30 cellular contexts compared by ENCODE assay signal in the genomic region with DNA sequence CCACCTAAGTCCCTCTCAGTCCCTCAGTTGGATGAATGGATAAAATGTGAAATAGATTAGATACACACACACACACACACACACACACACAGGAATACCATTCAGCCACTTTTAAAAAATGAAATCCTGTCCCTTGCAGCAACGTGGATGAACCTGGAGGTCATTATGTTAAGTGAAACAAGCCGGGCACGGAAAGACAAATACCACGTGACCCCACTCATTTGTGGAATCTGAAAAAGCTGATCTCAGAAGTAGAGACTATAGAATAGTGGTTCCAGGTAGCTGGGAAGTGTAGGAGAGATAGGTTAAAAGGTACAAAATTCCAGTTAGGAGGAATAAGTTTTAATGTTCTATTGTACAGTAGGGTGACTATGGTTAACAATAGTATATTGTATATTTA.
"Had no signal": no experiment of that assay in that cellular context is flagged by ENCODE, and none has a peak within 500 bp of the region (broad histone marks: within the 10 kb centered on the region; RNA-seq: fewer than 3 reads in every experiment).

No MANE protein-coding gene starts in this region.

- H3K27ac Mint-ChIP-seq: nephron; stimulated activated memory B cell treated with anti-CD40 and anti-IgM and Interleukin-4, amounts not matched to agents 10 μg/mL and 1 μg/mL and 100 μg/mL, for 72 hours; stimulated activated naive CD8-positive, alpha-beta T cell treated with anti-CD3 and anti-CD28 coated beads, Interleukin-15, amount 100 ng/mL, for 72 hours had no signal

- FAIRE-seq: islet of Langerhans, kidney, pancreas had no signal

- H3K27me3 ChIP-seq: pancreas, thyroid gland, upper lobe of left lung, vagina had no signal

- H3K9me3 Mint-ChIP-seq: immature natural killer cell; nephron; neural crest cell; stimulated activated memory B cell treated with anti-CD40 and anti-IgM and Interleukin-4, amounts not matched to agents 10 μg/mL and 1 μg/mL and 100 μg/mL, for 72 hours; stimulated activated naive CD8-positive, alpha-beta T cell treated with anti-CD3 and anti-CD28 coated beads, Interleukin-15, amount 100 ng/mL, for 72 hours had no signal

- H3K27ac ChIP-seq: left lung, lower lobe of right lung, pancreas, prostate gland, thyroid gland, transverse colon, upper lobe of left lung, vagina had no signal

- H3K4me3 Mint-ChIP-seq: neural crest cell; stimulated activated memory B cell treated with anti-CD40 and anti-IgM and Interleukin-4, amounts not matched to agents 10 μg/mL and 1 μg/mL and 100 μg/mL, for 72 hours; stimulated activated naive CD8-positive, alpha-beta T cell treated with anti-CD3 and anti-CD28 coated beads, Interleukin-15, amount 100 ng/mL, for 72 hours had no signal

- ATAC-seq: left colon; left lung; lower lobe of right lung; pancreas; right cardiac atrium; stimulated activated memory B cell treated with anti-CD40 and anti-IgM and Interleukin-4, amounts not matched to agents 10 μg/mL and 1 μg/mL and 100 μg/mL, for 72 hours; stimulated activated naive CD8-positive, alpha-beta T cell treated with anti-CD3 and anti-CD28 coated beads, Interleukin-15, amount 100 ng/mL, for 72 hours had no signal

- H3K4me2 ChIP-seq: smooth muscle cell had no signal

- H3K27me3 Mint-ChIP-seq: stimulated activated memory B cell treated with anti-CD40 and anti-IgM and Interleukin-4, amounts not matched to agents 10 μg/mL and 1 μg/mL and 100 μg/mL, for 72 hours; stimulated activated naive CD8-positive, alpha-beta T cell treated with anti-CD3 and anti-CD28 coated beads, Interleukin-15, amount 100 ng/mL, for 72 hours had no signal

- H3K4me3 ChIP-seq: left lung, lower lobe of right lung, pancreas, prostate gland, smooth muscle cell, thyroid gland, transverse colon, upper lobe of left lung, vagina had no signal

- DNase-seq: hypothalamus; immature natural killer cell; kidney; left colon; lower lobe of right lung; mammary epithelial cell; mesenchymal stem cell; nucleus accumbens; pancreas; posterior cingulate gyrus; retina; right cardiac atrium; stimulated activated CD4-positive, alpha-beta T cell treated with anti-CD3 and anti-CD28 coated beads, Interleukin-1b, Interleukin-23, amount 100 ng/mL, for 48 hours; stimulated activated CD4-positive, alpha-beta T cell treated with anti-CD3 and anti-CD28 coated beads, Interleukin-2, amount 100 ng/mL, for 48 hours; stimulated activated CD4-positive, alpha-beta T cell treated with anti-CD3 and anti-CD28 coated beads, Interleukin-4, amount 100 ng/mL, for 4 hours; stimulated activated CD8-positive, alpha-beta memory T cell treated with anti-CD3 and anti-CD28 coated beads, Interleukin-4, amount 100 ng/mL, for 48 hours; stimulated activated naive CD4-positive, alpha-beta T cell treated with Interleukin-2 at 50 U/mL for 16 hours; stimulated activated naive CD8-positive, alpha-beta T cell treated with anti-CD3 and anti-CD28 coated beads, Interleukin-15, amount 100 ng/mL, for 72 hours; substantia nigra; thyroid gland; transverse colon; upper lobe of left lung had no signal

- H3K9me3 ChIP-seq: left lung, lower lobe of right lung, pancreas, prostate gland, thyroid gland, transverse colon, upper lobe of left lung, vagina had no signal

- H3K36me3 ChIP-seq: left lung, lower lobe of right lung, pancreas, prostate gland, thyroid gland, transverse colon, upper lobe of left lung had no signal

- H3K4me1 ChIP-seq: pancreas, prostate gland had no signal
